12 cellular contexts compared by ENCODE assay signal in the genomic region with DNA sequence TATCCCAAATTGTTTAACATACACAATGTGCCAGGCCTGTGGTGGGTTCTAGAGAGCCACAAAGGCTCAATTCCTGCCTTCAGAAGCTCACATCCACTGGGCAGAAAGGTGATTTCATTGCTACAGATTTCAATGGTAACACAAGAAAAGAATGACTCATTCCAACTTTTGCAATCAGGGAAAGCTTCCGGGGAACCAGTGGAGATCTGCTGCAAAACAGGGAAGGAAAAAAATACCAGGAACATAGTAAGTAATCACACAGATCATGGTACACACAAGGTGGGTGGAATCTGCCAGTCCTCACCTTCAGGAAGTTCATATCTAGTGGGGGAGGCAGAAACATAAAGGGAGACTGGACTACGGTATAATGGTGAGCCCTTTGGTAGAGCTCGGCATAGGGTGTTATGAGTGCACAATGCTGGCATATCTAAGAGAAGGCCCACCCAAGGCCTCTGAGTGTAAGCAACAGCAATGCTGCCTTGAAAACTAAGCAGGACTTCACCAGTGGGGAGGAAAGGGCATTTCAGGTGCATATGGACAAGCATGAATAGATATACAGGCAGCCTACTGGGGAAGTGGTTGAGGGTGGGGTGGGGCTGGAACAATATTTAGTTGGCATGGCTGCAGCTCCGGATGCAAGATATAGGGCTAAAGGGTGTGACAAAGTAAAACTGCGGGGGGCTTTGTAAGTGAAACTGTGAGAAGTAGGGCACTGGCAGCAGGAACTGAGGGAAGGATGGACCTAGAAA. TPM values are rescaled to one million over a fixed set of nuclear protein-coding genes. Genes with fewer than 3 reads are reported as not detected.
DNase-seq lines count a peak whose midpoint lies in the region; ATAC-seq and TF ChIP-seq lines count a peak whose summit lies in the region.
"Had no signal": no experiment of that assay in that cellular context is flagged by ENCODE, and none has a peak within 500 bp of the region (broad histone marks: within the 10 kb centered on the region; RNA-seq: fewer than 3 reads in every experiment).

No MANE protein-coding gene starts in this region.

- no peaks in the 10 kb centered on the region for H3K79me1 ChIP-seq in mesenchymal stem cell (replicated peaks; ENCODE audit: low read length, poor library complexity, severe bottlenecking)

- no peak overlapping the region for H3K18ac ChIP-seq in mesenchymal stem cell (ENCODE audit: low read depth in 1 of 2, low read length in 2 of 2)

- no peak overlapping the region for H3K4me2 ChIP-seq in mesenchymal stem cell (ENCODE audit: low read length, poor library complexity, severe bottlenecking)

- H2BK120ac ChIP-seq in mesenchymal stem cell (ENCODE audit: low read depth, low read length): no peak overlapping the region

- peak overlapping the region in 3 of 4 donors; percentile 79 to 92 (median 81) for H3K4me3 Mint-ChIP-seq in CD4-positive, CD25-positive, alpha-beta regulatory T cell
- no peak overlapping the region for H3K4me3 Mint-ChIP-seq in endothelial cell (ENCODE audit: unreplicated experiment)

- H3K4me1 Mint-ChIP-seq in CD4-positive, CD25-positive, alpha-beta regulatory T cell: peaks cover 33 to 69% (median 63%) of the 10 kb centered on the region in 4 donors
- H3K4me1 Mint-ChIP-seq in endothelial cell (ENCODE audit: unreplicated experiment): no peaks in the 10 kb centered on the region

- no peak for TF ChIP-seq CTCF in body of pancreas (IDR thresholded peaks at IDR 0.05)
- no peak for TF ChIP-seq CTCF in endothelial cell (IDR thresholded peaks at IDR 0.05; ENCODE audit: unreplicated experiment)
- no peak for TF ChIP-seq CTCF in thyroid gland (IDR thresholded peaks at IDR 0.05)

- DNase-seq in CD4-positive, CD25-positive, alpha-beta regulatory T cell: peak; percentile 20 to 72 (median 64)
- DNase-seq in NCI-H226 (peak; percentile 68), body of pancreas (peak in 2 of 4 donors; percentile 15 to 31), mesenchymal stem cell (peak; percentile 62), endothelial cell (ENCODE audit: low spot score) (no peak), G401 (ENCODE audit: low spot score) (no peak), occipital lobe (lab: John Stamatoyannopoulos, UW) (no peak), thyroid gland (no peak)
- DNase-seq: DMS153, NCI-H187 treated with DMSO at 0.1 percent for 48 hours had no signal

- no peak overlapping the region for H3K14ac ChIP-seq in mesenchymal stem cell (ENCODE audit: low read length in 2 of 2)

- H4K8ac ChIP-seq in mesenchymal stem cell (ENCODE audit: low read length): no peak overlapping the region

- H3K4me1 ChIP-seq in CD4-positive, CD25-positive, alpha-beta regulatory T cell (ENCODE audit: control insufficient read depth, insufficient read depth, low read length, poor library complexity, severe bottlenecking): peaks cover 69% of the 10 kb centered on the region
- H3K4me1 ChIP-seq in body of pancreas (peaks cover 27% of the 10 kb centered on the region), mesenchymal stem cell (ENCODE audit: control insufficient read depth, insufficient read depth, low read depth, low read length) (no peaks in the 10 kb centered on the region), thyroid gland (no peaks in the 10 kb centered on the region)

- no peaks in the 10 kb centered on the region for H3K9me3 ChIP-seq in CD4-positive, CD25-positive, alpha-beta regulatory T cell (ENCODE audit: control insufficient read depth in 2 of 2, low read length in 2 of 2)
- H3K9me3 ChIP-seq in body of pancreas (no peaks in the 10 kb centered on the region), mesenchymal stem cell (ENCODE audit: control insufficient read depth, low read length) (no peaks in the 10 kb centered on the region), thyroid gland (no peaks in the 10 kb centered on the region)

- H3K4ac ChIP-seq in mesenchymal stem cell (ENCODE audit: low read depth in 1 of 2, low read length in 2 of 2): no peak overlapping the region

- intact Hi-C loops in body of pancreas (cut with DNase I): no loop called here
- intact Hi-C loops in thyroid gland (cut with DNase I): no loop called here

- H2AFZ ChIP-seq in mesenchymal stem cell (ENCODE audit: low read depth, low read length): no peak overlapping the region

- no peaks in the 10 kb centered on the region for H3K27me3 ChIP-seq in CD4-positive, CD25-positive, alpha-beta regulatory T cell (ENCODE audit: control insufficient read depth, insufficient read depth, low read length)
- H3K27me3 ChIP-seq in body of pancreas (no peaks in the 10 kb centered on the region), mesenchymal stem cell (ENCODE audit: control insufficient read depth in 1 of 2, insufficient read depth in 1 of 2, low read length in 2 of 2) (no peaks in the 10 kb centered on the region), thyroid gland (no peaks in the 10 kb centered on the region)
- H3K27me3 ChIP-seq: cardiac muscle cell had no signal

- peaks cover 8% of the 10 kb centered on the region for H3K36me3 ChIP-seq in CD4-positive, CD25-positive, alpha-beta regulatory T cell (ENCODE audit: control insufficient read depth, insufficient read depth, low read length)
- no peaks in the 10 kb centered on the region for H3K36me3 ChIP-seq in body of pancreas (replicated peaks in 1 of 2; ENCODE audit: insufficient read depth in 1 of 2, low read depth in 2 of 2)
- no peaks in the 10 kb centered on the region for H3K36me3 ChIP-seq in mesenchymal stem cell (ENCODE audit: control insufficient read depth in 1 of 2, insufficient read depth in 2 of 2, low read depth in 1 of 2, low read length in 2 of 2)
- no peaks in the 10 kb centered on the region for H3K36me3 ChIP-seq in thyroid gland
- H3K36me3 ChIP-seq: cardiac muscle cell had no signal

- no peak overlapping the region for H2BK12ac ChIP-seq in mesenchymal stem cell (ENCODE audit: low read length in 2 of 2)

- H3K4me3 ChIP-seq in CD4-positive, CD25-positive, alpha-beta regulatory T cell (ENCODE audit: low read depth, low read length): peak overlapping the region; percentile 75
- no peak overlapping the region for H3K4me3 ChIP-seq in body of pancreas
- no peak overlapping the region for H3K4me3 ChIP-seq in mesenchymal stem cell (ENCODE audit: insufficient read depth in 1 of 2, low read depth in 1 of 2, low read length in 2 of 2)
- H3K4me3 ChIP-seq in thyroid gland (replicated peaks in 1 of 3): no peak overlapping the region
- H3K4me3 ChIP-seq: cardiac muscle cell had no signal

- H4K91ac ChIP-seq in mesenchymal stem cell (ENCODE audit: low read length): no peak overlapping the region

- H3K27ac ChIP-seq in CD4-positive, CD25-positive, alpha-beta regulatory T cell (ENCODE audit: insufficient read depth, low read length, poor library complexity, severe bottlenecking): peak overlapping the region; percentile 94
- H3K27ac ChIP-seq in body of pancreas (peak overlapping the region in 3 of 4 donors; percentile 42 to 79 (median 54)), mesenchymal stem cell (ENCODE audit: low read length, poor library complexity, severe bottlenecking) (no peak overlapping the region), thyroid gland (no peak overlapping the region)
- H3K27ac ChIP-seq: cardiac muscle cell had no signal

- in situ Hi-C loops in G401 (cut with HindIII; ENCODE audit: low sequenced_read_pairs): no loop called here

- H3K9me3 Mint-ChIP-seq in CD4-positive, CD25-positive, alpha-beta regulatory T cell: no peaks in the 10 kb centered on the region
- no peaks in the 10 kb centered on the region for H3K9me3 Mint-ChIP-seq in endothelial cell (ENCODE audit: unreplicated experiment)

- WGBS in body of pancreas, 2 donors: 84 to 86% methylated on average over 5 of the region's 5 CpGs
- WGBS in mesenchymal stem cell: 96% methylated on average over 5 of the region's 5 CpGs
- WGBS in thyroid gland, 2 donors: 87 to 92% methylated on average over 5 of the region's 5 CpGs

- no peak overlapping the region for H3K23ac ChIP-seq in mesenchymal stem cell (ENCODE audit: low read length in 2 of 2)

- TF ChIP-seq POLR2A in body of pancreas (IDR thresholded peaks at IDR 0.05): no peak
- no peak for TF ChIP-seq POLR2A in thyroid gland (IDR thresholded peaks at IDR 0.05)

- H3K27me3 Mint-ChIP-seq in CD4-positive, CD25-positive, alpha-beta regulatory T cell: no peaks in the 10 kb centered on the region
- peaks cover 2% of the 10 kb centered on the region for H3K27me3 Mint-ChIP-seq in endothelial cell (ENCODE audit: unreplicated experiment)

- peaks cover 12% of the 10 kb centered on the region for H3K36me3 Mint-ChIP-seq in CD4-positive, CD25-positive, alpha-beta regulatory T cell
- no peaks in the 10 kb centered on the region for H3K36me3 Mint-ChIP-seq in endothelial cell (ENCODE audit: low read depth, unreplicated experiment)

- H2AK5ac ChIP-seq in mesenchymal stem cell (ENCODE audit: low read length, severe bottlenecking): no peak overlapping the region

- no peak overlapping the region for H3K9ac ChIP-seq in mesenchymal stem cell (ENCODE audit: low read length)

- no peak overlapping the region for H2BK5ac ChIP-seq in mesenchymal stem cell (ENCODE audit: low read depth, low read length, poor library complexity, severe bottlenecking)

- no peak overlapping the region for H2BK15ac ChIP-seq in mesenchymal stem cell (ENCODE audit: low read depth, poor library complexity, severe bottlenecking)

- H3K27ac Mint-ChIP-seq in CD4-positive, CD25-positive, alpha-beta regulatory T cell: peak overlapping the region; percentile 83 to 97 (median 95)
- no peak overlapping the region for H3K27ac Mint-ChIP-seq in endothelial cell (ENCODE audit: unreplicated experiment)

- ATAC-seq in CD4-positive, CD25-positive, alpha-beta regulatory T cell (ENCODE audit: low read depth in 2 of 2): peak; percentile 70 to 73
- peak; percentile 60 for ATAC-seq in body of pancreas

RNA-seq across cellular contexts. Expression of a gene that starts 24.2 kb away (rescaled TPM):
- total RNA-seq in CD4-positive, CD25-positive, alpha-beta regulatory T cell: 78.9 TPM
- polyA plus RNA-seq in CD4-positive, CD25-positive, alpha-beta regulatory T cell: 10 to 100 TPM; 11.7 to 13.4 (median 12.6) TPM
- 1 to 10 TPM; 5.3 to 9.3 TPM for total RNA-seq in body of pancreas
- polyA plus RNA-seq in mesenchymal stem cell (2013, experiment 1 of 2): 1.5 TPM
- 1.5 TPM for polyA plus RNA-seq in mesenchymal stem cell (2013, experiment 2 of 2)
- total RNA-seq in endothelial cell (ENCODE audit: unreplicated experiment): 8.9 TPM
- 0.55 and 1.5 TPM in 2 replicates for total RNA-seq in G401 (2014; rRNA removed; shearing (Covaris generic))
- total RNA-seq in occipital lobe: 31.2 TPM
- 1 to 10 TPM; 1.2 to 7.5 (median 4.0) TPM for total RNA-seq in thyroid gland
- polyA plus RNA-seq: keratinocyte had no signal

Comparison
In these comparisons a context has a peak if more than half of its experiments do, and no peak if none do; other contexts are left out.
1. DNase-seq: peak in CD4-positive, CD25-positive, alpha-beta regulatory T cell (3 of 3), NCI-H226 (single experiment) and mesenchymal stem cell (single experiment); none in endothelial cell (single experiment), G401 (single experiment), occipital lobe (single experiment) and thyroid gland (0 of 2).
2. H3K27ac ChIP-seq: peak in CD4-positive, CD25-positive, alpha-beta regulatory T cell (single experiment) and body of pancreas (3 of 4); none in mesenchymal stem cell (single experiment) and thyroid gland (0 of 3).